In genomic region chr17:78351449-78352006, GRCh38 we compare ENCODE assay signal across 1 cellular context.
TF ChIP-seq lines count a peak whose summit lies in the region.

No MANE protein-coding gene starts in this region.

TF ChIP-seq in HepG2, 621 proteins besides CTCF, POLR2A, EP300 and RAD21 (continued from another document and continues in another):
- TF ChIP-seq, protein P1, sequence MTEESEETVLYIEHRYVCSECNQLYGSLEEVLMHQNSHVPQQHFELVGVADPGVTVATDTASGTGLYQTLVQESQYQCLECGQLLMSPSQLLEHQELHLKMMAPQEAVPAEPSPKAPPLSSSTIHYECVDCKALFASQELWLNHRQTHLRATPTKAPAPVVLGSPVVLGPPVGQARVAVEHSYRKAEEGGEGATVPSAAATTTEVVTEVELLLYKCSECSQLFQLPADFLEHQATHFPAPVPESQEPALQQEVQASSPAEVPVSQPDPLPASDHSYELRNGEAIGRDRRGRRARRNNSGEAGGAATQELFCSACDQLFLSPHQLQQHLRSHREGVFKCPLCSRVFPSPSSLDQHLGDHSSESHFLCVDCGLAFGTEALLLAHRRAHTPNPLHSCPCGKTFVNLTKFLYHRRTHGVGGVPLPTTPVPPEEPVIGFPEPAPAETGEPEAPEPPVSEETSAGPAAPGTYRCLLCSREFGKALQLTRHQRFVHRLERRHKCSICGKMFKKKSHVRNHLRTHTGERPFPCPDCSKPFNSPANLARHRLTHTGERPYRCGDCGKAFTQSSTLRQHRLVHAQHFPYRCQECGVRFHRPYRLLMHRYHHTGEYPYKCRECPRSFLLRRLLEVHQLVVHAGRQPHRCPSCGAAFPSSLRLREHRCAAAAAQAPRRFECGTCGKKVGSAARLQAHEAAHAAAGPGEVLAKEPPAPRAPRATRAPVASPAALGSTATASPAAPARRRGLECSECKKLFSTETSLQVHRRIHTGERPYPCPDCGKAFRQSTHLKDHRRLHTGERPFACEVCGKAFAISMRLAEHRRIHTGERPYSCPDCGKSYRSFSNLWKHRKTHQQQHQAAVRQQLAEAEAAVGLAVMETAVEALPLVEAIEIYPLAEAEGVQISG (CRISPR knock-in tag; IDR thresholded peaks at IDR 0.05) = no peak
- peak; percentile 57 for TF ChIP-seq NRL (CRISPR knock-in tag; IDR thresholded peaks at IDR 0.05; ENCODE audit: borderline replicate concordance)
- 0 out of 2 replicates have a peak, but pooled peaks have one; percentile 29 for TF ChIP-seq ZNF724P (CRISPR knock-in tag; IDR thresholded peaks at IDR 0.05; ENCODE audit: borderline replicate concordance)
- TF ChIP-seq ZNF839 (CRISPR knock-in tag; IDR thresholded peaks at IDR 0.05; ENCODE audit: borderline replicate concordance) = no peak
- TF ChIP-seq, protein P2, sequence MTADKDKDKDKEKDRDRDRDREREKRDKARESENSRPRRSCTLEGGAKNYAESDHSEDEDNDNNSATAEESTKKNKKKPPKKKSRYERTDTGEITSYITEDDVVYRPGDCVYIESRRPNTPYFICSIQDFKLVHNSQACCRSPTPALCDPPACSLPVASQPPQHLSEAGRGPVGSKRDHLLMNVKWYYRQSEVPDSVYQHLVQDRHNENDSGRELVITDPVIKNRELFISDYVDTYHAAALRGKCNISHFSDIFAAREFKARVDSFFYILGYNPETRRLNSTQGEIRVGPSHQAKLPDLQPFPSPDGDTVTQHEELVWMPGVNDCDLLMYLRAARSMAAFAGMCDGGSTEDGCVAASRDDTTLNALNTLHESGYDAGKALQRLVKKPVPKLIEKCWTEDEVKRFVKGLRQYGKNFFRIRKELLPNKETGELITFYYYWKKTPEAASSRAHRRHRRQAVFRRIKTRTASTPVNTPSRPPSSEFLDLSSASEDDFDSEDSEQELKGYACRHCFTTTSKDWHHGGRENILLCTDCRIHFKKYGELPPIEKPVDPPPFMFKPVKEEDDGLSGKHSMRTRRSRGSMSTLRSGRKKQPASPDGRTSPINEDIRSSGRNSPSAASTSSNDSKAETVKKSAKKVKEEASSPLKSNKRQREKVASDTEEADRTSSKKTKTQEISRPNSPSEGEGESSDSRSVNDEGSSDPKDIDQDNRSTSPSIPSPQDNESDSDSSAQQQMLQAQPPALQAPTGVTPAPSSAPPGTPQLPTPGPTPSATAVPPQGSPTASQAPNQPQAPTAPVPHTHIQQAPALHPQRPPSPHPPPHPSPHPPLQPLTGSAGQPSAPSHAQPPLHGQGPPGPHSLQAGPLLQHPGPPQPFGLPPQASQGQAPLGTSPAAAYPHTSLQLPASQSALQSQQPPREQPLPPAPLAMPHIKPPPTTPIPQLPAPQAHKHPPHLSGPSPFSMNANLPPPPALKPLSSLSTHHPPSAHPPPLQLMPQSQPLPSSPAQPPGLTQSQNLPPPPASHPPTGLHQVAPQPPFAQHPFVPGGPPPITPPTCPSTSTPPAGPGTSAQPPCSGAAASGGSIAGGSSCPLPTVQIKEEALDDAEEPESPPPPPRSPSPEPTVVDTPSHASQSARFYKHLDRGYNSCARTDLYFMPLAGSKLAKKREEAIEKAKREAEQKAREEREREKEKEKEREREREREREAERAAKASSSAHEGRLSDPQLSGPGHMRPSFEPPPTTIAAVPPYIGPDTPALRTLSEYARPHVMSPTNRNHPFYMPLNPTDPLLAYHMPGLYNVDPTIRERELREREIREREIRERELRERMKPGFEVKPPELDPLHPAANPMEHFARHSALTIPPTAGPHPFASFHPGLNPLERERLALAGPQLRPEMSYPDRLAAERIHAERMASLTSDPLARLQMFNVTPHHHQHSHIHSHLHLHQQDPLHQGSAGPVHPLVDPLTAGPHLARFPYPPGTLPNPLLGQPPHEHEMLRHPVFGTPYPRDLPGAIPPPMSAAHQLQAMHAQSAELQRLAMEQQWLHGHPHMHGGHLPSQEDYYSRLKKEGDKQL (CRISPR knock-in tag; IDR thresholded peaks at IDR 0.05; ENCODE audit: low read depth) = no peak
- TF ChIP-seq SP4 (CRISPR knock-in tag; IDR thresholded peaks at IDR 0.05) = no peak
- peak; percentile 13; the same call in 1 of the 2 replicates for TF ChIP-seq ELF1 (CRISPR knock-in tag; IDR thresholded peaks at IDR 0.05)
- TF ChIP-seq TMF1 (CRISPR knock-in tag; IDR thresholded peaks at IDR 0.05; ENCODE audit: low read depth) = no peak
- peak; percentile 7 for TF ChIP-seq ZNF12 (CRISPR knock-in tag; IDR thresholded peaks at IDR 0.05)
- no peak for TF ChIP-seq ZNF451 (CRISPR knock-in tag; IDR thresholded peaks at IDR 0.05)
- no peak for TF ChIP-seq ZSCAN22 (CRISPR knock-in tag; IDR thresholded peaks at IDR 0.05)
- no peak for TF ChIP-seq MEF2D (CRISPR knock-in tag; IDR thresholded peaks at IDR 0.05)
- TF ChIP-seq ZBTB1 (CRISPR knock-in tag; IDR thresholded peaks at IDR 0.05; ENCODE audit: borderline replicate concordance) = no peak
- TF ChIP-seq PCBP2 (optimal IDR thresholded peaks at IDR 0.05; ENCODE audit: low read depth, low read length, poor library complexity, severe bottlenecking) = no peak
- TF ChIP-seq, protein P3, sequence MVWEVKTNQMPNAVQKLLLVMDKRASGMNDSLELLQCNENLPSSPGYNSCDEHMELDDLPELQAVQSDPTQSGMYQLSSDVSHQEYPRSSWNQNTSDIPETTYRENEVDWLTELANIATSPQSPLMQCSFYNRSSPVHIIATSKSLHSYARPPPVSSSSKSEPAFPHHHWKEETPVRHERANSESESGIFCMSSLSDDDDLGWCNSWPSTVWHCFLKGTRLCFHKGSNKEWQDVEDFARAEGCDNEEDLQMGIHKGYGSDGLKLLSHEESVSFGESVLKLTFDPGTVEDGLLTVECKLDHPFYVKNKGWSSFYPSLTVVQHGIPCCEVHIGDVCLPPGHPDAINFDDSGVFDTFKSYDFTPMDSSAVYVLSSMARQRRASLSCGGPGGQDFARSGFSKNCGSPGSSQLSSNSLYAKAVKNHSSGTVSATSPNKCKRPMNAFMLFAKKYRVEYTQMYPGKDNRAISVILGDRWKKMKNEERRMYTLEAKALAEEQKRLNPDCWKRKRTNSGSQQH (CRISPR knock-in tag; IDR thresholded peaks at IDR 0.05; ENCODE audit: low read depth) = 0 out of 2 replicates have a peak, but pooled peaks have one; percentile 50
- TF ChIP-seq CBX5 (CRISPR knock-in tag; IDR thresholded peaks at IDR 0.05; ENCODE audit: borderline replicate concordance) = peak; percentile 52; the same call in 1 of the 2 replicates
- no peak for TF ChIP-seq MLXIP (CRISPR knock-in tag; IDR thresholded peaks at IDR 0.05; ENCODE audit: borderline replicate concordance)
- TF ChIP-seq ZNF687 (CRISPR knock-in tag; IDR thresholded peaks at IDR 0.05) = peak; percentile 47
- no peak for TF ChIP-seq FOXC1 (CRISPR knock-in tag; IDR thresholded peaks at IDR 0.05; ENCODE audit: borderline replicate concordance)
- TF ChIP-seq ZBTB3 (CRISPR knock-in tag; IDR thresholded peaks at IDR 0.05; ENCODE audit: borderline replicate concordance, low read depth) = no peak
- no peak for TF ChIP-seq ZUFSP (CRISPR knock-in tag; IDR thresholded peaks at IDR 0.05; ENCODE audit: borderline replicate concordance)
- no peak for TF ChIP-seq ARID4A (CRISPR knock-in tag; IDR thresholded peaks at IDR 0.05; ENCODE audit: borderline replicate concordance)
- no peak for TF ChIP-seq ZNF556 (CRISPR knock-in tag; IDR thresholded peaks at IDR 0.05; ENCODE audit: borderline replicate concordance)
- TF ChIP-seq HNF4G (IDR thresholded peaks at IDR 0.05; ENCODE audit: borderline replicate concordance, low read depth, low read length) = peak; percentile 16; the same call in 1 of the 2 replicates
- no peak for TF ChIP-seq HNF4G (CRISPR knock-in tag; IDR thresholded peaks at IDR 0.05; ENCODE audit: borderline replicate concordance, low read depth)
